16 cellular contexts compared by ENCODE assay signal in genomic region chr1:94690033-94690712, GRCh38.
DNase-seq lines count a peak whose midpoint lies in the region; ATAC-seq, FAIRE-seq and TF ChIP-seq lines count a peak whose summit lies in the region.
"Had no signal": no experiment of that assay in that cellular context is flagged by ENCODE, and none has a peak within 500 bp of the region (broad histone marks: within the 10 kb centered on the region; RNA-seq: fewer than 3 reads in every experiment).

No MANE protein-coding gene starts in this region.

- intact Hi-C loops in colonic mucosa (cut with DNase I) = no loop called here

- no peak overlapping the region for H2AFZ ChIP-seq in GM23248
- H2AFZ ChIP-seq in keratinocyte (ENCODE audit: control insufficient read depth, low read length) = no peak overlapping the region

- WGBS in GM23248 (ENCODE audit: low coverage in 1 of 2, low lambda C conversion rate in 2 of 2, missing lambda C conversion rate in 2 of 2), 2 experiments = 1 to 3% methylated on average over 5 of the region's 5 CpGs
- WGBS in tibial nerve, 2 donors = 28 to 57% methylated on average over 5 of the region's 5 CpGs

- no peaks in the 10 kb centered on the region for H3K79me2 ChIP-seq in GM23248 (ENCODE audit: insufficient read depth)
- no peaks in the 10 kb centered on the region for H3K79me2 ChIP-seq in keratinocyte (ENCODE audit: control insufficient read depth, insufficient read depth, low read length)

- TF ChIP-seq POLR2A in tibial nerve (IDR thresholded peaks at IDR 0.05) = no peak

- H3K9ac ChIP-seq in GM23248 = peak overlapping the region; percentile 3; the same call in 1 of the 2 replicates
- no peak overlapping the region for H3K9ac ChIP-seq in colonic mucosa (ENCODE audit: low read depth in 2 of 2, low read length in 2 of 2)
- no peak overlapping the region for H3K9ac ChIP-seq in keratinocyte (ENCODE audit: control insufficient read depth, extremely low read depth, insufficient read depth, low read length)

- no peaks in the 10 kb centered on the region for H3K9me2 ChIP-seq in GM23248 (ENCODE audit: insufficient read depth)

- ATAC-seq in GM21723 (IDR thresholded peaks at IDR 0.05; ENCODE audit: unreplicated experiment) = no peak
- ATAC-seq: HCT116 had no signal

- no peaks in the 10 kb centered on the region for H3K27me3 ChIP-seq in GM23248 (replicated peaks; ENCODE audit: insufficient read depth)
- no peaks in the 10 kb centered on the region for H3K27me3 ChIP-seq in colonic mucosa
- H3K27me3 ChIP-seq in keratinocyte (ENCODE audit: control insufficient read depth, extremely low read depth, insufficient read depth, low read length) = no peaks in the 10 kb centered on the region
- H3K27me3 ChIP-seq in tibial nerve = no peaks in the 10 kb centered on the region
- H3K27me3 ChIP-seq: pancreas had no signal

- dilution Hi-C loops in keratinocyte (cut with MboI; ENCODE audit: extremely low pct_ligation_motif_present, low sequenced_read_pairs) = no loop called here

- H3F3A ChIP-seq in GM23248 (ENCODE audit: insufficient read depth) = peaks cover 28% of the 10 kb centered on the region

- peak overlapping the region; percentile 50 for H3K27ac ChIP-seq in GM23248
- peak overlapping the region; percentile 3 for H3K27ac ChIP-seq in colonic mucosa
- H3K27ac ChIP-seq in keratinocyte (ENCODE audit: control insufficient read depth, insufficient read depth, low read length) = no peak overlapping the region
- peak overlapping the region in 3 of 4 donors; percentile 8 to 75 (median 47) for H3K27ac ChIP-seq in tibial nerve
- H3K27ac ChIP-seq: epithelial cell of prostate, pancreas had no signal

- peak overlapping the region; percentile 43 for H3K4me2 ChIP-seq in GM23248 (ENCODE audit: unreplicated experiment)
- no peak overlapping the region for H3K4me2 ChIP-seq in keratinocyte (ENCODE audit: control insufficient read depth, extremely low read depth, insufficient read depth, low read depth, low read length)

- H3K36me3 ChIP-seq in GM23248 (ENCODE audit: low read depth) = no peaks in the 10 kb centered on the region
- H3K36me3 ChIP-seq in colonic mucosa = no peaks in the 10 kb centered on the region
- no peaks in the 10 kb centered on the region for H3K36me3 ChIP-seq in keratinocyte (ENCODE audit: control insufficient read depth in 2 of 2, extremely low read depth in 1 of 2, insufficient read depth in 2 of 2, low read length in 2 of 2)
- no peaks in the 10 kb centered on the region for H3K36me3 ChIP-seq in tibial nerve
- H3K36me3 ChIP-seq: pancreas had no signal

- DNase-seq in GM23248 (peak; percentile 89), colonic mucosa (no peak), keratinocyte (ENCODE audit: low read depth, low spot score) (no peak), tibial nerve (ENCODE audit: low spot score in 2 of 2) (peak in 1 of 2 donors; percentile 49), KBM-7 (no peak), NCI-H345 (lab: John Stamatoyannopoulos, UW) (no peak)
- DNase-seq: activated CD8-positive, alpha-beta memory T cell treated with anti-CD3 and anti-CD28 coated beads for 24 hours; activated effector memory CD4-positive, alpha-beta T cell treated with Interleukin-2 at 50 U/mL for 16 hours; caudate nucleus; COR-L47; GF-D8; NCI-H2107; pancreas had no signal

- TF ChIP-seq CTCF in colonic mucosa (IDR thresholded peaks at IDR 0.05) (no peak), keratinocyte (optimal IDR thresholded peaks at IDR 0.05 in 1 of 3, IDR thresholded peaks at IDR 0.05 in 1 of 3, conservative IDR thresholded peaks at IDR 0.05 in 1 of 3; ENCODE audit: extremely low read depth in 1 of 3, insufficient read depth in 2 of 3, low read length in 3 of 3) (no peak), tibial nerve (IDR thresholded peaks at IDR 0.05) (no peak)

- in situ Hi-C loops in GM23248 (cut with MboI) (no loop called here), KBM-7 (cut with MboI; ENCODE audit: low pct_unique_long_range_greater_than_20kb, low sequenced_read_pairs) (no loop called here)

- no peak overlapping the region; the same call in 1 of the 2 replicates for H3K4me3 ChIP-seq in GM23248
- H3K4me3 ChIP-seq in colonic mucosa = no peak overlapping the region
- no peak overlapping the region for H3K4me3 ChIP-seq in keratinocyte (ENCODE audit: control insufficient read depth in 2 of 3, extremely low read depth in 1 of 3, insufficient read depth in 2 of 3, low read depth in 1 of 3, low read length in 3 of 3)
- no peak overlapping the region for H3K4me3 ChIP-seq in tibial nerve
- H3K4me3 ChIP-seq: pancreas had no signal

- peaks cover 21% of the 10 kb centered on the region for H3K4me1 ChIP-seq in GM23248 (ENCODE audit: insufficient read depth)
- no peaks in the 10 kb centered on the region for H3K4me1 ChIP-seq in colonic mucosa
- H3K4me1 ChIP-seq in keratinocyte (ENCODE audit: control insufficient read depth, extremely low read depth, insufficient read depth, low read length) = peaks cover 10% of the 10 kb centered on the region
- peaks cover 0 to 16% (median 2%) of the 10 kb centered on the region in 4 donors for H3K4me1 ChIP-seq in tibial nerve
- H3K4me1 ChIP-seq: pancreas had no signal

- no peak for TF ChIP-seq EP300 in tibial nerve (IDR thresholded peaks at IDR 0.05)

- no peaks in the 10 kb centered on the region for H3K9me1 ChIP-seq in keratinocyte (ENCODE audit: control insufficient read depth, extremely low read depth, insufficient read depth, low read length)

- H3K9me3 ChIP-seq in GM23248 (ENCODE audit: low read depth) (no peaks in the 10 kb centered on the region), colonic mucosa (no peaks in the 10 kb centered on the region), keratinocyte (ENCODE audit: control insufficient read depth, low read depth, low read length) (no peaks in the 10 kb centered on the region), tibial nerve (no peaks in the 10 kb centered on the region)
- H3K9me3 ChIP-seq: pancreas had no signal

- peak; percentile 53 for FAIRE-seq in keratinocyte (lab: Jason Lieb, UNC)
- FAIRE-seq: pancreas had no signal

- H4K20me1 ChIP-seq in GM23248 (ENCODE audit: insufficient read depth) (no peaks in the 10 kb centered on the region), keratinocyte (ENCODE audit: control insufficient read depth, extremely low read depth, insufficient read depth, low read length) (no peaks in the 10 kb centered on the region)
